Comparison of ENCODE assay signal across 1 cellular context in the genomic region with DNA sequence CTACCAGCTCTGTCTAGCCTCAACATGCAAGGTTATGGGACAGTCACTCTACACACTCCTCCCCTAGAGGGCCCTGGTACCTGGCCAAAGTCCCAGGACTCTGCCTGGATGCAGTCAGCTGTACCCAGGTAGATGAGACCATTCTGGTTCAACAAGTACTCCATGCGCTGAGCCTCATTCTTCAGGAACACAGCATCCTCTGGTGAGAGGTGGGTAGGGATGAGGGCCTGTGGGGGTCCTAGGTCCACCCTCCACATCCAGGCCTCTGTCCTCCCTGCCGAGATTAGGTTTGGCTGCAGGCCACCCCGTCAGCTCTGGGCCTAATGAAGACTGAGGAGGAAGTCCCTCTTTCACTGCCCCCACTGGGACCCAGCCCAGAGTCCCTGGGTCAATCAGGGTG.
TF ChIP-seq lines count a peak whose summit lies in the region.

No MANE protein-coding gene starts in this region.

TF ChIP-seq in K562, 482 proteins besides CTCF, POLR2A, EP300 and RAD21:
- TF ChIP-seq ZNF224 (CRISPR knock-in tag; IDR thresholded peaks at IDR 0.05) (no peak), GATA2 (CRISPR knock-in tag; IDR thresholded peaks at IDR 0.05) (no peak), ZNF766 (CRISPR knock-in tag; conservative IDR thresholded peaks at IDR 0.05) (no peak), CEBPB (tag; IDR thresholded peaks at IDR 0.05) (no peak), RBM39 (optimal IDR thresholded peaks at IDR 0.05; ENCODE audit: low read depth, low read length) (no peak), KDM2B (CRISPR knock-in tag; IDR thresholded peaks at IDR 0.05) (no peak), PATZ1 (CRISPR knock-in tag; IDR thresholded peaks at IDR 0.05; ENCODE audit: borderline replicate concordance) (no peak), FOS (IDR thresholded peaks at IDR 0.05; ENCODE audit: extremely low read depth, insufficient read length) (no peak), RFX1 (IDR thresholded peaks at IDR 0.05) (no peak), ZNF253 (CRISPR knock-in tag; conservative IDR thresholded peaks at IDR 0.05) (no peak), MCM5 (IDR thresholded peaks at IDR 0.05; ENCODE audit: low read depth) (no peak), MEIS2 (IDR thresholded peaks at IDR 0.05; ENCODE audit: partially characterized antibody) (no peak), CEBPG (CRISPR knock-in tag; IDR thresholded peaks at IDR 0.05) (no peak), CEBPG (tag; conservative IDR thresholded peaks at IDR 0.05 in 1 of 2, IDR thresholded peaks at IDR 0.05 in 1 of 2) (no peak), ETV6 (IDR thresholded peaks at IDR 0.05; ENCODE audit: borderline replicate concordance in 1 of 2, low read depth in 2 of 2, low read length in 1 of 2) (no peak), ETV6 (CRISPR knock-in tag; IDR thresholded peaks at IDR 0.05; ENCODE audit: borderline replicate concordance) (no peak)
- TF ChIP-seq, protein P1, sequence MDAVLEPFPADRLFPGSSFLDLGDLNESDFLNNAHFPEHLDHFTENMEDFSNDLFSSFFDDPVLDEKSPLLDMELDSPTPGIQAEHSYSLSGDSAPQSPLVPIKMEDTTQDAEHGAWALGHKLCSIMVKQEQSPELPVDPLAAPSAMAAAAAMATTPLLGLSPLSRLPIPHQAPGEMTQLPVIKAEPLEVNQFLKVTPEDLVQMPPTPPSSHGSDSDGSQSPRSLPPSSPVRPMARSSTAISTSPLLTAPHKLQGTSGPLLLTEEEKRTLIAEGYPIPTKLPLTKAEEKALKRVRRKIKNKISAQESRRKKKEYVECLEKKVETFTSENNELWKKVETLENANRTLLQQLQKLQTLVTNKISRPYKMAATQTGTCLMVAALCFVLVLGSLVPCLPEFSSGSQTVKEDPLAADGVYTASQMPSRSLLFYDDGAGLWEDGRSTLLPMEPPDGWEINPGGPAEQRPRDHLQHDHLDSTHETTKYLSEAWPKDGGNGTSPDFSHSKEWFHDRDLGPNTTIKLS (IDR thresholded peaks at IDR 0.05; ENCODE audit: borderline replicate concordance, low read depth) = no peak
- TF ChIP-seq, protein P2, sequence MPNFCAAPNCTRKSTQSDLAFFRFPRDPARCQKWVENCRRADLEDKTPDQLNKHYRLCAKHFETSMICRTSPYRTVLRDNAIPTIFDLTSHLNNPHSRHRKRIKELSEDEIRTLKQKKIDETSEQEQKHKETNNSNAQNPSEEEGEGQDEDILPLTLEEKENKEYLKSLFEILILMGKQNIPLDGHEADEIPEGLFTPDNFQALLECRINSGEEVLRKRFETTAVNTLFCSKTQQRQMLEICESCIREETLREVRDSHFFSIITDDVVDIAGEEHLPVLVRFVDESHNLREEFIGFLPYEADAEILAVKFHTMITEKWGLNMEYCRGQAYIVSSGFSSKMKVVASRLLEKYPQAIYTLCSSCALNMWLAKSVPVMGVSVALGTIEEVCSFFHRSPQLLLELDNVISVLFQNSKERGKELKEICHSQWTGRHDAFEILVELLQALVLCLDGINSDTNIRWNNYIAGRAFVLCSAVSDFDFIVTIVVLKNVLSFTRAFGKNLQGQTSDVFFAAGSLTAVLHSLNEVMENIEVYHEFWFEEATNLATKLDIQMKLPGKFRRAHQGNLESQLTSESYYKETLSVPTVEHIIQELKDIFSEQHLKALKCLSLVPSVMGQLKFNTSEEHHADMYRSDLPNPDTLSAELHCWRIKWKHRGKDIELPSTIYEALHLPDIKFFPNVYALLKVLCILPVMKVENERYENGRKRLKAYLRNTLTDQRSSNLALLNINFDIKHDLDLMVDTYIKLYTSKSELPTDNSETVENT (CRISPR knock-in tag; IDR thresholded peaks at IDR 0.05) = no peak
